ENCODE assay signal across 18 cellular contexts in genomic region chr5:68258531-68258930, GRCh38. TPM values are rescaled to one million over a fixed set of nuclear protein-coding genes. Genes with fewer than 3 reads are reported as not detected.
DNase-seq lines count a peak whose midpoint lies in the region; ATAC-seq and TF ChIP-seq lines count a peak whose summit lies in the region.
"Had no signal": no experiment of that assay in that cellular context is flagged by ENCODE, and none has a peak within 500 bp of the region (broad histone marks: within the 10 kb centered on the region; RNA-seq: fewer than 3 reads in every experiment).

No MANE protein-coding gene starts in this region.

- H3K27ac ChIP-seq in left ventricle myocardium inferior (replicated peaks) (peak overlapping the region; percentile 91), subcutaneous abdominal adipose tissue (ENCODE audit: low read depth, low read length) (peak overlapping the region; percentile 89), PC-9 (no peak overlapping the region), thyroid gland (no peak overlapping the region)
- H3K27ac ChIP-seq: prostate gland had no signal

- no peak overlapping the region for H3K4me2 ChIP-seq in PC-9

- no peak for TF ChIP-seq POLR2A in thyroid gland (IDR thresholded peaks at IDR 0.05)

- H3K27me3 Mint-ChIP-seq in activated T-cell treated with anti-CD3 and anti-CD28 coated beads, Interleukin-2, amount 50 U/mL, for 72 hours (ENCODE audit: low read depth), result no peaks in the 10 kb centered on the region
- H3K27me3 Mint-ChIP-seq: activated naive CD8-positive, alpha-beta T cell treated with anti-CD3 and anti-CD28 coated beads, Interleukin-2, amount 10 ng/mL, durations not matched to agents 7 days and 5 days had no signal

- H3K9me2 ChIP-seq in PC-9 (ENCODE audit: insufficient read depth), result no peaks in the 10 kb centered on the region

- no peaks in the 10 kb centered on the region for H3K9me3 Mint-ChIP-seq in activated T-cell treated with anti-CD3 and anti-CD28 coated beads, Interleukin-2, amount 50 U/mL, for 72 hours
- H3K9me3 Mint-ChIP-seq: activated naive CD8-positive, alpha-beta T cell treated with anti-CD3 and anti-CD28 coated beads, Interleukin-2, amount 10 ng/mL, durations not matched to agents 7 days and 5 days had no signal

- no peaks in the 10 kb centered on the region for H3K36me3 Mint-ChIP-seq in activated T-cell treated with anti-CD3 and anti-CD28 coated beads, Interleukin-2, amount 50 U/mL, for 72 hours (ENCODE audit: insufficient read depth in 2 of 2)

- H4K20me1 ChIP-seq in PC-9 (ENCODE audit: insufficient read depth), result no peaks in the 10 kb centered on the region

- H3K4me3 Mint-ChIP-seq in activated T-cell treated with anti-CD3 and anti-CD28 coated beads, Interleukin-2, amount 50 U/mL, for 72 hours, result peak overlapping the region in 1 of 2 donors; percentile 47
- H3K4me3 Mint-ChIP-seq: activated naive CD8-positive, alpha-beta T cell treated with anti-CD3 and anti-CD28 coated beads, Interleukin-2, amount 10 ng/mL, durations not matched to agents 7 days and 5 days had no signal

- H3K79me2 ChIP-seq in PC-9 (ENCODE audit: low read depth), result no peaks in the 10 kb centered on the region

- peak overlapping the region in 1 of 5 donors; percentile 5 for H3K9ac ChIP-seq in subcutaneous abdominal adipose tissue (ENCODE audit: low read length in 5 of 5)

- H3K27ac Mint-ChIP-seq in activated T-cell treated with anti-CD3 and anti-CD28 coated beads, Interleukin-2, amount 50 U/mL, for 72 hours, result peak overlapping the region; percentile 64

- WGBS in thyroid gland, 2 donors, result 81 to 90% methylated on average over 4 of the region's 4 CpGs

- POLR2A ChIA-PET in PC-9 (lab: Charles Lee; ENCODE audit: unreplicated experiment), result no interaction called here

- no peak overlapping the region for H3K4me3 ChIP-seq in left ventricle myocardium inferior
- H3K4me3 ChIP-seq in subcutaneous abdominal adipose tissue (ENCODE audit: low read depth in 1 of 5, low read length in 5 of 5), result no peak overlapping the region
- H3K4me3 ChIP-seq in PC-9, result no peak overlapping the region
- H3K4me3 ChIP-seq in thyroid gland (replicated peaks in 1 of 3), result no peak overlapping the region
- H3K4me3 ChIP-seq: mucosa of descending colon, prostate gland had no signal

- H3K27me3 ChIP-seq in left ventricle myocardium inferior (ENCODE audit: low read depth) (no peaks in the 10 kb centered on the region), subcutaneous abdominal adipose tissue (ENCODE audit: control insufficient read depth in 5 of 5, insufficient read depth in 4 of 5, low read length in 5 of 5) (no peaks in the 10 kb centered on the region), PC-9 (ENCODE audit: insufficient read depth, low read depth) (no peaks in the 10 kb centered on the region), thyroid gland (no peaks in the 10 kb centered on the region)

- H3K36me3 ChIP-seq in left ventricle myocardium inferior, result no peaks in the 10 kb centered on the region
- no peaks in the 10 kb centered on the region for H3K36me3 ChIP-seq in subcutaneous abdominal adipose tissue (ENCODE audit: control insufficient read depth in 5 of 5, insufficient read depth in 5 of 5, low read length in 5 of 5)
- no peaks in the 10 kb centered on the region for H3K36me3 ChIP-seq in PC-9 (ENCODE audit: low read depth)
- H3K36me3 ChIP-seq in thyroid gland, result no peaks in the 10 kb centered on the region
- H3K36me3 ChIP-seq: prostate gland had no signal

- peak in 1 of 2 donors; percentile 9 for ATAC-seq in activated T-cell treated with anti-CD3 and anti-CD28 coated beads, Interleukin-2, amount 50 U/mL, for 72 hours (replicated peaks in 1 of 2)
- no peak for ATAC-seq in GM18520 (IDR thresholded peaks at IDR 0.05; ENCODE audit: unreplicated experiment)
- ATAC-seq: mucosa of descending colon had no signal

- H2AFZ ChIP-seq in PC-9, result no peak overlapping the region

- TF ChIP-seq CTCF in left ventricle myocardium inferior (IDR thresholded peaks at IDR 0.05; ENCODE audit: borderline replicate concordance), result no peak
- no peak for TF ChIP-seq CTCF in PC-9 (conservative IDR thresholded peaks at IDR 0.05)
- no peak for TF ChIP-seq CTCF in thyroid gland (IDR thresholded peaks at IDR 0.05)

- peaks cover 76% of the 10 kb centered on the region for H3K4me1 Mint-ChIP-seq in activated T-cell treated with anti-CD3 and anti-CD28 coated beads, Interleukin-2, amount 50 U/mL, for 72 hours (ENCODE audit: low read depth)

- H3K4me1 ChIP-seq in left ventricle myocardium inferior (peaks cover 100% of the 10 kb centered on the region), subcutaneous abdominal adipose tissue (ENCODE audit: control insufficient read depth in 5 of 5, insufficient read depth in 5 of 5, low read length in 5 of 5) (peaks cover 6 to 77% (median 69%) of the 10 kb centered on the region in 5 donors), PC-9 (replicated peaks; ENCODE audit: insufficient read depth) (no peaks in the 10 kb centered on the region), thyroid gland (peaks cover under 1 to 20% of the 10 kb centered on the region in 2 donors)
- H3K4me1 ChIP-seq: prostate gland had no signal

- intact Hi-C loops in left ventricle myocardium inferior (cut with micrococcal nuclease) (loop anchor here (10.0 kb wide), 1 partner anchor 1014 kb away; no protein-coding TSS in a partner anchor), PC-9 (cut with micrococcal nuclease; ENCODE audit: unreplicated experiment) (no loop called here), thyroid gland (cut with DNase I) (loop anchor here (10.0 kb wide), 1 partner anchor 1014 kb away; no protein-coding TSS in a partner anchor)

- H3F3A ChIP-seq in PC-9 (ENCODE audit: insufficient read depth, low read depth), result 0 out of 2 replicates have a peak, but pooled peaks cover 5% of the 10 kb centered on the region

- no TSS peak for BruUV-seq in PC-9 (replicated peaks; lab: Mats Ljungman, UMichigan)

- no peak for DNase-seq in activated T-cell treated with anti-CD3 and anti-CD28 coated beads, Interleukin-2, amount 50 U/mL, for 72 hours
- DNase-seq in activated T-cell treated with anti-CD3 and anti-CD28 coated beads, Interleukin-2, amount 50 U/mL, for 48 hours, result no peak
- peak; percentile 95 for DNase-seq in NCI-H69 (lab: John Stamatoyannopoulos, UW)
- DNase-seq in left ventricle myocardium inferior, result no peak
- DNase-seq in PC-9, result no peak
- no peak for DNase-seq in thyroid gland
- DNase-seq: activated naive CD8-positive, alpha-beta T cell treated with anti-CD3 and anti-CD28 coated beads, Interleukin-2, amount 10 ng/mL, durations not matched to agents 7 days and 5 days; COR-L47; GDM1; islet precursor cell; Karpas-422; mucosa of descending colon; NCI-H1417; NCI-H2227 treated with DMSO at 0.1 percent for 48 hours; stimulated activated CD4-positive, alpha-beta T cell treated with anti-CD3 and anti-CD28 coated beads, Interleukin-15, amount 100 ng/mL, for 24 hours had no signal

- CTCF ChIA-PET in PC-9 (lab: Charles Lee), result no interaction called here

- H3K9me3 ChIP-seq in left ventricle myocardium inferior (replicated peaks) (no peaks in the 10 kb centered on the region), subcutaneous abdominal adipose tissue (ENCODE audit: control insufficient read depth in 5 of 5, low read length in 5 of 5) (no peaks in the 10 kb centered on the region), PC-9 (ENCODE audit: insufficient read depth, low read depth) (no peaks in the 10 kb centered on the region), thyroid gland (no peaks in the 10 kb centered on the region)
- H3K9me3 ChIP-seq: mucosa of descending colon, prostate gland had no signal

RNA-seq across cellular contexts. Expression of gene PIK3R1, which starts 43.0 kb away (rescaled TPM):
- 10 to 100 TPM; 46.5 to 74.2 TPM for total RNA-seq in activated T-cell treated with anti-CD3 and anti-CD28 coated beads, Interleukin-2, amount 50 U/mL, for 72 hours
- total RNA-seq in left ventricle myocardium inferior (132 TPM), PC-9 (2021) (15.1 and 15.9 TPM in 2 replicates), thyroid gland (100 to 1,000 TPM in 1 of 4 donors, 10 to 100 TPM in 3; 86.1 to 107 (median 94.8) TPM)

Comparison
In these comparisons a context has a peak if more than half of its experiments do, and no peak if none do; other contexts are left out.
1. H3K27ac ChIP-seq: peak in left ventricle myocardium inferior (single experiment) and subcutaneous abdominal adipose tissue (single experiment); none in PC-9 (single experiment) and thyroid gland (0 of 3).